ENCODE assay signal across 31 cellular contexts in genomic region chr12:4958697-4959375, GRCh38. TPM values are rescaled to one million over a fixed set of nuclear protein-coding genes. Genes with fewer than 3 reads are reported as not detected.
DNase-seq lines count a peak whose midpoint lies in the region; ATAC-seq and TF ChIP-seq lines count a peak whose summit lies in the region.
"Had no signal": no experiment of that assay in that cellular context is flagged by ENCODE, and none has a peak within 500 bp of the region (broad histone marks: within the 10 kb centered on the region; RNA-seq: fewer than 3 reads in every experiment).

No MANE protein-coding gene starts in this region.

- H3K4me1 ChIP-seq in rectal smooth muscle tissue (ENCODE audit: control insufficient read depth, insufficient read depth, low read length) = no peaks in the 10 kb centered on the region
- no peaks in the 10 kb centered on the region for H3K4me1 ChIP-seq in vagina
- H3K4me1 ChIP-seq in foreskin keratinocyte = no peaks in the 10 kb centered on the region
- H3K4me1 ChIP-seq: parathyroid adenoma had no signal

- DNase-seq in NCI-H345 treated with DMSO at 0.1 percent for 48 hours (lab: John Stamatoyannopoulos, UW; ENCODE audit: unreplicated experiment) = peak; percentile 44
- peak in 1 of 61 donors; percentile 42 for DNase-seq in caudate nucleus (lab: John Stamatoyannopoulos, UW)
- DNase-seq in vagina (ENCODE audit: extremely low spot score in 2 of 2) = no peak
- DNase-seq in foreskin keratinocyte = no peak
- DNase-seq: activated CD4-positive, alpha-beta memory T cell treated with anti-CD3 and anti-CD28 coated beads, Interleukin-2, amount 10 ng/mL, durations not matched to agents 7 days and 5 days; activated CD4-positive, alpha-beta T cell treated with anti-CD3 and anti-CD28 coated beads for 1 hour; activated CD8-positive, alpha-beta memory T cell treated with anti-CD3 and anti-CD28 coated beads, Interleukin-2, amount 50 U/mL, for 48 hours; activated naive CD4-positive, alpha-beta T cell treated with anti-CD3 and anti-CD28 coated beads, Interleukin-2, amount 50 U/mL, for 16 hours; Calu3; DND-41; effector CD4-positive, alpha-beta T cell; erythroblast; GOT3; left colon; NCI-H1092; NCI-H187 treated with DMSO at 0.1 percent for 48 hours; right cardiac atrium; stimulated activated CD4-positive, alpha-beta T cell treated with anti-CD3 and anti-CD28 coated beads, Interleukin-12 subunit alpha, Interleukin-12 subunit beta, amount 100 ng/mL, for 4 hours; stimulated activated CD4-positive, alpha-beta T cell treated with anti-CD3 and anti-CD28 coated beads, Interleukin-4, amount 100 ng/mL, for 1 hour had no signal

- intact Hi-C loops in vagina (cut with DNase I) = no loop called here

- H3K36me3 ChIP-seq in rectal smooth muscle tissue (ENCODE audit: control insufficient read depth, insufficient read depth, low read length) (no peaks in the 10 kb centered on the region), vagina (no peaks in the 10 kb centered on the region)

- H3K27ac ChIP-seq in caudate nucleus (ENCODE audit: low read depth, low read length) = peak overlapping the region; percentile 19
- peak overlapping the region; percentile 62 for H3K27ac ChIP-seq in rectal smooth muscle tissue (ENCODE audit: low read depth, low read length)
- no peak overlapping the region for H3K27ac ChIP-seq in vagina
- no peak overlapping the region for H3K27ac ChIP-seq in foreskin keratinocyte
- H3K27ac ChIP-seq: C4-2B, parathyroid adenoma, RWPE1 had no signal

- TF ChIP-seq POLR2A in vagina (IDR thresholded peaks at IDR 0.05) = no peak

- no peaks in the 10 kb centered on the region for H3K9me3 ChIP-seq in vagina

- no peak overlapping the region for H3K4me3 ChIP-seq in rectal smooth muscle tissue (ENCODE audit: low read length)
- H3K4me3 ChIP-seq in vagina = no peak overlapping the region

- ATAC-seq in GM21360 (IDR thresholded peaks at IDR 0.05; ENCODE audit: unreplicated experiment) = no peak
- ATAC-seq in foreskin keratinocyte = no peak
- no peak for ATAC-seq in HG02798 (IDR thresholded peaks at IDR 0.05; ENCODE audit: poor library complexity, unreplicated experiment)
- ATAC-seq: activated T-helper 17 cell treated with anti-CD3 and anti-CD28 coated beads, Interleukin-2, amount 50 U/mL, for 72 hours; left colon; right cardiac atrium had no signal

- H3K9ac ChIP-seq in rectal smooth muscle tissue (ENCODE audit: low read length) = no peak overlapping the region
- H3K9ac ChIP-seq: parathyroid adenoma had no signal

- peak; percentile 2 for TF ChIP-seq CTCF in GM12873 (IDR thresholded peaks at IDR 0.05; ENCODE audit: insufficient read depth, low read depth, low read length, missing control alignments)
- TF ChIP-seq CTCF in vagina (IDR thresholded peaks at IDR 0.05) = no peak
- no peak for TF ChIP-seq CTCF in foreskin keratinocyte (conservative IDR thresholded peaks at IDR 0.05)

- H3K27me3 ChIP-seq in rectal smooth muscle tissue (ENCODE audit: control insufficient read depth, insufficient read depth, low read length) (no peaks in the 10 kb centered on the region), vagina (no peaks in the 10 kb centered on the region), foreskin keratinocyte (peaks cover 3% of the 10 kb centered on the region)

RNA-seq across cellular contexts. Expression of gene KCNA1, which starts 49.1 kb away (rescaled TPM):
- 0.74 TPM for total RNA-seq in vagina
- total RNA-seq in foreskin keratinocyte = not detected in 2 replicates
- not detected in 2 replicates for polyA plus RNA-seq in foreskin keratinocyte
- total RNA-seq: activated CD4-positive, alpha-beta memory T cell treated with anti-CD3 and anti-CD28 coated beads, Interleukin-2, amount 10 ng/mL, durations not matched to agents 7 days and 5 days; activated T-helper 17 cell treated with anti-CD3 and anti-CD28 coated beads, Interleukin-2, amount 50 U/mL, for 72 hours; Calu3; OCI-LY7; T-helper 2 cell treated with Interferon-gamma antibody and Interleukin-4, amounts not matched to agents 100 ng/mL and 5 ng/mL, for 36 hours; ureter had no signal
- polyA plus RNA-seq: AG04450, right cardiac atrium had no signal

Comparison
In these comparisons a context has a peak if more than half of its experiments do, and no peak if none do; other contexts are left out.
1. H3K27ac ChIP-seq: peak in caudate nucleus (single experiment) and rectal smooth muscle tissue (single experiment); none in vagina (single experiment) and foreskin keratinocyte (single experiment).